1 cellular context compared by ENCODE assay signal in genomic region chr7:47604496-47604890, GRCh38.
TF ChIP-seq lines count a peak whose summit lies in the region.

No MANE protein-coding gene starts in this region.

TF ChIP-seq in endothelial cell of umbilical vein, 7 proteins besides CTCF, POLR2A, EP300 and RAD21:
- TF ChIP-seq MYC (IDR thresholded peaks at IDR 0.05; ENCODE audit: low read depth, low read length): no peak
- TF ChIP-seq JUN (IDR thresholded peaks at IDR 0.05; ENCODE audit: borderline replicate concordance, insufficient read depth, insufficient read length, low read depth): no peak
